ENCODE assay signal across 12 cellular contexts in genomic region chr2:239722760-239723448, GRCh38.
"Had no signal": no experiment of that assay in that cellular context is flagged by ENCODE, and none has a peak within 500 bp of the region (broad histone marks: within the 10 kb centered on the region; RNA-seq: fewer than 3 reads in every experiment).

No MANE protein-coding gene starts in this region.

- ATAC-seq: activated naive CD4-positive, alpha-beta T cell treated with anti-CD3 and anti-CD28 coated beads, Interleukin-2, amount 50 U/mL, for 72 hours; heart right ventricle; stimulated activated effector memory CD8-positive, alpha-beta T cell treated with anti-CD3 and anti-CD28 coated beads, Interleukin-12 subunit alpha, Interleukin-12 subunit beta, amount 100 ng/mL, for 72 hours had no signal

- H3K27me3 ChIP-seq: upper lobe of left lung had no signal

- H3K4me1 Mint-ChIP-seq: stimulated activated effector memory CD8-positive, alpha-beta T cell treated with anti-CD3 and anti-CD28 coated beads, Interleukin-12 subunit alpha, Interleukin-12 subunit beta, amount 100 ng/mL, for 72 hours had no signal

- H3K4me3 Mint-ChIP-seq: mesothelial cell of epicardium; neural crest cell; stimulated activated effector memory CD8-positive, alpha-beta T cell treated with anti-CD3 and anti-CD28 coated beads, Interleukin-12 subunit alpha, Interleukin-12 subunit beta, amount 100 ng/mL, for 72 hours had no signal

- H3K4me3 ChIP-seq: heart right ventricle, SJCRH30, upper lobe of left lung had no signal

- H3K9me3 ChIP-seq: heart right ventricle, SJCRH30, upper lobe of left lung had no signal

- H3K36me3 Mint-ChIP-seq: activated naive CD4-positive, alpha-beta T cell treated with anti-CD3 and anti-CD28 coated beads, Interleukin-2, amount 50 U/mL, for 72 hours; mesothelial cell of epicardium; stimulated activated effector memory CD8-positive, alpha-beta T cell treated with anti-CD3 and anti-CD28 coated beads, Interleukin-12 subunit alpha, Interleukin-12 subunit beta, amount 100 ng/mL, for 72 hours had no signal

- H3K4me1 ChIP-seq: heart right ventricle, parathyroid adenoma, SJCRH30, upper lobe of left lung had no signal

- DNase-seq: activated CD4-positive, alpha-beta T cell treated with anti-CD3 and anti-CD28 coated beads, Interleukin-2, amount 50 U/mL, for 4 hours; activated CD4-positive, CD25-positive, alpha-beta regulatory T cell; retina; SJCRH30; small intestine had no signal

- H3K27ac ChIP-seq: heart right ventricle, parathyroid adenoma, SJCRH30, upper lobe of left lung had no signal

- H2AFZ ChIP-seq: parathyroid adenoma had no signal

- H3K9ac ChIP-seq: parathyroid adenoma had no signal

- H3K9me3 Mint-ChIP-seq: activated naive CD4-positive, alpha-beta T cell treated with anti-CD3 and anti-CD28 coated beads, Interleukin-2, amount 50 U/mL, for 72 hours; mesothelial cell of epicardium; stimulated activated effector memory CD8-positive, alpha-beta T cell treated with anti-CD3 and anti-CD28 coated beads, Interleukin-12 subunit alpha, Interleukin-12 subunit beta, amount 100 ng/mL, for 72 hours had no signal

- H3K36me3 ChIP-seq: heart right ventricle, SJCRH30, upper lobe of left lung had no signal
